Comparison of ENCODE assay signal across 1 cellular context in genomic region chr12:57430931-57431566, GRCh38.
A peak's percentile ranks its signal among the peaks of the same experiment; 100 is the strongest.
TF ChIP-seq lines count a peak whose summit lies in the region.

Gene R3HDM2 (minus strand): TSS chr12:57431043. CDS start chr12:57310428, 120,615 bp downstream.

TF ChIP-seq in K562, 482 proteins besides CTCF, POLR2A, EP300 and RAD21 (continued from another document and continues in another):
- TF ChIP-seq ZNF277 (CRISPR knock-in tag; IDR thresholded peaks at IDR 0.05; ENCODE audit: borderline replicate concordance) (no peak), CEBPZ (IDR thresholded peaks at IDR 0.05; ENCODE audit: borderline replicate concordance, low read depth, low read length) (no peak), ELF4 (CRISPR knock-in tag; IDR thresholded peaks at IDR 0.05) (peak; percentile 81; the same call in 1 of the 2 replicates), PTBP1 (IDR thresholded peaks at IDR 0.05; ENCODE audit: low read depth, low read length) (0 out of 2 replicates have a peak, but pooled peaks have one; percentile 48), ZBTB26 (CRISPR knock-in tag; IDR thresholded peaks at IDR 0.05) (no peak), ESRRB (CRISPR knock-in tag; IDR thresholded peaks at IDR 0.05; ENCODE audit: borderline replicate concordance) (no peak), ZBTB12 (CRISPR knock-in tag; IDR thresholded peaks at IDR 0.05) (peak; percentile 82), ZNF12 (CRISPR knock-in tag; IDR thresholded peaks at IDR 0.05) (peak; percentile 28; the same call in 1 of the 2 replicates), TCF15 (CRISPR knock-in tag; IDR thresholded peaks at IDR 0.05) (no peak), U2AF2 (optimal IDR thresholded peaks at IDR 0.05; ENCODE audit: low read depth, low read length) (no peak), ZFP36 (IDR thresholded peaks at IDR 0.05; ENCODE audit: low read depth, low read length, partially characterized antibody) (no peak), CEBPB (tag; IDR thresholded peaks at IDR 0.05) (no peak), TBP (optimal IDR thresholded peaks at IDR 0.05; ENCODE audit: low read depth, low read length) (peak; percentile 80), NFRKB (IDR thresholded peaks at IDR 0.05; ENCODE audit: low read depth) (no peak), CHAMP1 (IDR thresholded peaks at IDR 0.05) (no peak), MAFG (tag; conservative IDR thresholded peaks at IDR 0.05) (no peak), ZNF518B (CRISPR knock-in tag; IDR thresholded peaks at IDR 0.05) (no peak), MYC (IDR thresholded peaks at IDR 0.05; ENCODE audit: low read depth, low read length) (peak; percentile 96), MYC (CRISPR knock-in tag; IDR thresholded peaks at IDR 0.05; ENCODE audit: borderline replicate concordance, low read depth) (no peak), ZNF143 (CRISPR knock-in tag; IDR thresholded peaks at IDR 0.05) (no peak), SAP30 (IDR thresholded peaks at IDR 0.05; ENCODE audit: borderline replicate concordance, insufficient read depth, low read depth, low read length, poor library complexity, severe bottlenecking) (no peak), RBM34 (IDR thresholded peaks at IDR 0.05; ENCODE audit: borderline replicate concordance, insufficient read depth, low read length) (no peak), ZBTB5 (IDR thresholded peaks at IDR 0.05) (no peak), ESRRA (IDR thresholded peaks at IDR 0.05; ENCODE audit: borderline replicate concordance, low read depth) (no peak; the same call in 1 of the 2 replicates), GTF2B (IDR thresholded peaks at IDR 0.05; ENCODE audit: extremely low read depth, insufficient read length) (no peak), TFAM (CRISPR knock-in tag; conservative IDR thresholded peaks at IDR 0.05) (no peak), ZKSCAN1 (IDR thresholded peaks at IDR 0.05; ENCODE audit: low read depth, low read length) (peak; percentile 63; the same call in 1 of the 2 replicates), PURB (CRISPR knock-in tag; IDR thresholded peaks at IDR 0.05; ENCODE audit: low read depth) (no peak), ZBTB17 (CRISPR knock-in tag; IDR thresholded peaks at IDR 0.05) (peak; percentile 25; the same call in 1 of the 2 replicates), TCFL5 (CRISPR knock-in tag; conservative IDR thresholded peaks at IDR 0.05) (0 out of 2 replicates have a peak, but pooled peaks have one; percentile 12), NFE2 (IDR thresholded peaks at IDR 0.05; ENCODE audit: low read depth) (0 out of 2 replicates have a peak, but pooled peaks have one; percentile 7), HCFC1 (IDR thresholded peaks at IDR 0.05; ENCODE audit: low read depth, low read length) (peak; percentile 66), SMARCE1 (IDR thresholded peaks at IDR 0.05) (no peak; the same call in 1 of the 2 replicates), SREBF2 (CRISPR knock-in tag; IDR thresholded peaks at IDR 0.05) (no peak), NR2C1 (IDR thresholded peaks at IDR 0.05) (no peak), NR2C1 (tag; IDR thresholded peaks at IDR 0.05) (no peak), CBX8 (IDR thresholded peaks at IDR 0.05; ENCODE audit: borderline replicate concordance, extremely low read depth, low read depth, low read length, poor library complexity, severe bottlenecking) (no peak), VEZF1 (CRISPR knock-in tag; IDR thresholded peaks at IDR 0.05) (peak; percentile 76), CSDE1 (IDR thresholded peaks at IDR 0.05) (no peak), STAG1 (CRISPR knock-in tag; IDR thresholded peaks at IDR 0.05; ENCODE audit: borderline replicate concordance) (no peak), SUPT5H (IDR thresholded peaks at IDR 0.05) (peak; percentile 90), ZNF282 (CRISPR knock-in tag; IDR thresholded peaks at IDR 0.05) (no peak), LCOR (CRISPR knock-in tag; IDR thresholded peaks at IDR 0.05) (peak; percentile 46; the same call in 1 of the 2 replicates), ZEB2 (IDR thresholded peaks at IDR 0.05) (peak; percentile 60; the same call in 1 of the 2 replicates), FOXA3 (CRISPR knock-in tag; conservative IDR thresholded peaks at IDR 0.05 in 1 of 2, IDR thresholded peaks at IDR 0.05 in 1 of 2) (peak in 1 of 2 experiments; percentile 93; a peak in 1 of 4 replicates), ILK (tag; IDR thresholded peaks at IDR 0.05; ENCODE audit: borderline replicate concordance, low read depth) (no peak), BCOR (IDR thresholded peaks at IDR 0.05) (peak; percentile 22; the same call in 1 of the 2 replicates), LEF1 (IDR thresholded peaks at IDR 0.05) (no peak), ZC3H4 (CRISPR knock-in tag; IDR thresholded peaks at IDR 0.05; ENCODE audit: borderline replicate concordance) (no peak), HIVEP1 (CRISPR knock-in tag; IDR thresholded peaks at IDR 0.05) (no peak), NFYB (IDR thresholded peaks at IDR 0.05; ENCODE audit: extremely low read depth, insufficient read length) (no peak)
